In genomic region chr17:17693955-17694228, GRCh38 we compare ENCODE assay signal across 8 cellular contexts. TPM values are rescaled to one million over a fixed set of nuclear protein-coding genes. Genes with fewer than 3 reads are reported as not detected.
DNase-seq lines count a peak whose midpoint lies in the region; ATAC-seq, FAIRE-seq and TF ChIP-seq lines count a peak whose summit lies in the region.

No MANE protein-coding gene starts in this region.

- H3K27me3 Mint-ChIP-seq in osteocyte (ENCODE audit: unreplicated experiment): no peaks in the 10 kb centered on the region

- 41 to 44% methylated on average over 8 of the region's 8 CpGs for WGBS in ectodermal cell, 2 experiments

- peak overlapping the region; percentile 99 for H3K27ac Mint-ChIP-seq in osteocyte (ENCODE audit: unreplicated experiment)

- peaks cover 79% of the 10 kb centered on the region for H3K4me1 Mint-ChIP-seq in osteocyte (ENCODE audit: unreplicated experiment)

- H3K9me3 ChIP-seq in DND-41 (ENCODE audit: insufficient read depth, low read length, severe bottlenecking) (no peaks in the 10 kb centered on the region), ectodermal cell (ENCODE audit: control insufficient read depth, low read length) (no peaks in the 10 kb centered on the region)

- peak overlapping the region; percentile 87 for H3K27ac ChIP-seq in DND-41 (ENCODE audit: low read length)
- H3K27ac ChIP-seq in ectodermal cell (ENCODE audit: insufficient read depth, low read depth, low read length, poor library complexity, severe bottlenecking): peak overlapping the region; percentile 86

- peak overlapping the region; percentile 64 for H2AFZ ChIP-seq in DND-41 (ENCODE audit: low read depth, low read length)

- ATAC-seq in DND-41 (ENCODE audit: insufficient read depth, low read depth): peak; percentile 17; the same call in 2 of the 3 replicates

- no peaks in the 10 kb centered on the region for H3K9me3 Mint-ChIP-seq in osteocyte (ENCODE audit: unreplicated experiment)

- peak overlapping the region; percentile 78 for H3K9ac ChIP-seq in DND-41 (ENCODE audit: low read depth, low read length)

- no peaks in the 10 kb centered on the region for H3K36me3 Mint-ChIP-seq in osteocyte (ENCODE audit: unreplicated experiment)

- DNase-seq in DND-41 (no peak), NCI-H69 (lab: John Stamatoyannopoulos, UW) (peak; percentile 63), osteocyte (ENCODE audit: extremely low spot score, unreplicated experiment) (no peak), RKO (ENCODE audit: low spot score) (no peak), SIG-M5 treated with dmso at 0.1 percent for 504 hours (lab: John Stamatoyannopoulos, UW; ENCODE audit: unreplicated experiment) (no peak), A172 (ENCODE audit: low spot score) (no peak), D721Med (ENCODE audit: insufficient read length, low spot score) (no peak)

- H3K4me3 ChIP-seq in DND-41 (ENCODE audit: low read depth in 1 of 2, low read length in 2 of 2) (peak overlapping the region in 1 of 2 experiments; percentile 85; a peak in 2 of 4 replicates), ectodermal cell (ENCODE audit: insufficient read depth, low read depth, low read length) (peak overlapping the region; percentile 59)

- FAIRE-seq in D721Med (lab: Jason Lieb, UNC): no peak

- peak overlapping the region; percentile 97 for H3K4me2 ChIP-seq in DND-41 (ENCODE audit: insufficient read depth, low read length)

- H3K4me3 Mint-ChIP-seq in osteocyte (ENCODE audit: unreplicated experiment): peak overlapping the region; percentile 68

- H3K4me1 ChIP-seq in DND-41 (ENCODE audit: insufficient read depth, low read length) (peaks cover 62% of the 10 kb centered on the region), ectodermal cell (ENCODE audit: control insufficient read depth, insufficient read depth, low read length) (peaks cover 46% of the 10 kb centered on the region)

- no peaks in the 10 kb centered on the region for H3K27me3 ChIP-seq in DND-41 (ENCODE audit: insufficient read depth, low read length, poor library complexity)
- peaks cover 32% of the 10 kb centered on the region for H3K27me3 ChIP-seq in ectodermal cell (ENCODE audit: control insufficient read depth, insufficient read depth, low read length, poor library complexity, severe bottlenecking)

- H3K36me3 ChIP-seq in DND-41 (ENCODE audit: insufficient read depth, low read length) (no peaks in the 10 kb centered on the region), ectodermal cell (ENCODE audit: control insufficient read depth, insufficient read depth, low read length) (no peaks in the 10 kb centered on the region)

- no peak for TF ChIP-seq CTCF in DND-41 (IDR thresholded peaks at IDR 0.05; ENCODE audit: borderline replicate concordance, extremely low read depth, low read length, poor library complexity, severe bottlenecking)
- no peak for TF ChIP-seq CTCF in osteocyte (IDR thresholded peaks at IDR 0.05)
- no peak for TF ChIP-seq CTCF in D721Med (IDR thresholded peaks at IDR 0.05; ENCODE audit: insufficient read depth, missing control alignments)

- peaks cover 82% of the 10 kb centered on the region for H4K20me1 ChIP-seq in DND-41 (ENCODE audit: insufficient read depth, low read length)

- H3K79me2 ChIP-seq in DND-41 (ENCODE audit: insufficient read depth, low read length): peaks cover 97% of the 10 kb centered on the region

RNA-seq across cellular contexts. Expression of gene RAI1, which starts 12.6 kb away (rescaled TPM):
- 20.2 TPM for polyA plus RNA-seq in ectodermal cell (2013, experiment 1 of 4)
- polyA plus RNA-seq in ectodermal cell (2013, experiment 2 of 4): 21.0 TPM
- polyA plus RNA-seq in ectodermal cell (2013, experiment 3 of 4): 16.0 TPM
- polyA plus RNA-seq in ectodermal cell (2013, experiment 4 of 4): 17.1 TPM
- total RNA-seq in osteocyte: 40.0 and 40.1 TPM in 2 replicates
- total RNA-seq in A172 (2014; rRNA removed; shearing (Covaris generic)): 5.9 and 8.8 TPM in 2 replicates
